ENCODE assay signal across 21 cellular contexts in genomic region chr9:93875330-93875729, GRCh38.
A peak's percentile ranks its signal among the peaks of the same experiment; 100 is the strongest.
DNase-seq lines count a peak whose midpoint lies in the region; ATAC-seq, FAIRE-seq and TF ChIP-seq lines count a peak whose summit lies in the region.
"Had no signal": no experiment of that assay in that cellular context is flagged by ENCODE, and none has a peak within 500 bp of the region (broad histone marks: within the 10 kb centered on the region; RNA-seq: fewer than 3 reads in every experiment).

No MANE protein-coding gene starts in this region.

- no peak for FAIRE-seq in K562 (lab: Jason Lieb, UNC)
- FAIRE-seq: A549, D721Med, G401.6, GM12891, GM19239 had no signal

- no peak for TF ChIP-seq POLR2A in K562 (conservative IDR thresholded peaks at IDR 0.05)

- H3K9me1 ChIP-seq in K562 (ENCODE audit: control insufficient read depth, insufficient read depth, low read length), result no peaks in the 10 kb centered on the region

- H3K4me1 ChIP-seq in HEK293 (ENCODE audit: control insufficient read depth, insufficient read depth, low read length) (no peaks in the 10 kb centered on the region), K562 (replicated peaks in 1 of 2; ENCODE audit: control insufficient read depth in 2 of 2, insufficient read depth in 2 of 2, low read length in 2 of 2) (no peaks in the 10 kb centered on the region)
- H3K4me1 ChIP-seq: A549; BLaER1 treated with 17β-estradiol and CSF1 and Interleukin-3, amounts not matched to agents 10 nM and 100 nM; Caco-2 had no signal

- no peaks in the 10 kb centered on the region for H3K36me3 ChIP-seq in HEK293 (ENCODE audit: control insufficient read depth in 2 of 2, insufficient read depth in 1 of 2, low read length in 2 of 2)
- H3K36me3 ChIP-seq in K562 (ENCODE audit: control insufficient read depth, insufficient read depth, low read length), result no peaks in the 10 kb centered on the region

- H3K27ac ChIP-seq in HEK293 (ENCODE audit: extremely low read depth, low read depth, low read length), result no peak overlapping the region
- H3K27ac ChIP-seq in K562 (ENCODE audit: extremely low read depth, low read depth, low read length), result no peak overlapping the region
- H3K27ac ChIP-seq: 22Rv1; A549; BLaER1 treated with 17β-estradiol and CSF1 and Interleukin-3, amounts not matched to agents 10 nM and 100 nM; C4-2B had no signal

- no peak overlapping the region for H3K4me2 ChIP-seq in K562 (ENCODE audit: insufficient read depth, low read length)
- H3K4me2 ChIP-seq: A549; BLaER1 treated with 17β-estradiol and CSF1 and Interleukin-3, amounts not matched to agents 10 nM and 100 nM had no signal

- no peak for ATAC-seq in K562
- ATAC-seq: A549; CD8-positive, alpha-beta T cell had no signal

- intact Hi-C loops in K562 (cut with micrococcal nuclease), result no loop called here

- no peak overlapping the region for H3K9ac ChIP-seq in K562 (ENCODE audit: insufficient read depth in 1 of 2, low read depth in 2 of 2, low read length in 2 of 2)
- H3K9ac ChIP-seq: BLaER1 treated with 17β-estradiol and CSF1 and Interleukin-3, amounts not matched to agents 10 nM and 100 nM had no signal

- H3K4me3 ChIP-seq in HEK293 (ENCODE audit: low read depth, low read length), result no peak overlapping the region
- no peak overlapping the region for H3K4me3 ChIP-seq in K562
- H3K4me3 ChIP-seq: A549; BLaER1 treated with 17β-estradiol and CSF1 and Interleukin-3, amounts not matched to agents 10 nM and 100 nM had no signal

- in situ Hi-C loops in K562 (cut with MboI), result no loop called here

- no peaks in the 10 kb centered on the region for H3K79me2 ChIP-seq in K562 (ENCODE audit: control insufficient read depth, insufficient read depth, low read length)

- H4K20me1 ChIP-seq in K562 (replicated peaks; ENCODE audit: control insufficient read depth, insufficient read depth, low read length), result no peaks in the 10 kb centered on the region
- H4K20me1 ChIP-seq: BLaER1 treated with 17β-estradiol and CSF1 and Interleukin-3, amounts not matched to agents 10 nM and 100 nM had no signal

- DNase-seq in DMS53 (lab: John Stamatoyannopoulos, UW) (peak; percentile 3), DMS53 treated with DMSO at 0.1 percent for 48 hours (lab: John Stamatoyannopoulos, UW; ENCODE audit: unreplicated experiment) (no peak), K562 (ENCODE audit: extremely low read depth in 1 of 4, low spot score in 3 of 4) (no peak), KG1 (lab: John Stamatoyannopoulos, UW) (no peak), T-helper 2 cell (no peak)
- DNase-seq: AML-193; Caco-2; Calu3; CD4-positive, alpha-beta T cell; CD8-positive, alpha-beta T cell; DMS79 treated with DMSO at 0.1 percent for 48 hours; GF-D8 had no signal

- CTCF ChIA-PET in HEK293 (lab: Yijun Ruan, JAX) (no interaction called here), K562 (lab: Yijun Ruan, JAX; ENCODE audit: low intra/inter-chr PET ratio) (no interaction called here)

- BruUV-seq in K562 (replicated peaks; lab: Mats Ljungman, UMichigan), result no TSS peak

- no peak overlapping the region for H2AFZ ChIP-seq in K562 (ENCODE audit: low read depth, low read length)

- no peak for TF ChIP-seq RAD21 in K562 (CRISPR knock-in tag; conservative IDR thresholded peaks at IDR 0.05 in 1 of 2, IDR thresholded peaks at IDR 0.05 in 1 of 2)

- no peak for TF ChIP-seq EP300 in K562 (IDR thresholded peaks at IDR 0.05; ENCODE audit: low read length)

- no peaks in the 10 kb centered on the region for H3K27me3 ChIP-seq in K562 (ENCODE audit: control insufficient read depth in 2 of 2, insufficient read depth in 2 of 2, low read length in 2 of 2)
- H3K27me3 ChIP-seq: BLaER1 treated with 17β-estradiol and CSF1 and Interleukin-3, amounts not matched to agents 10 nM and 100 nM had no signal

- H3K9me3 ChIP-seq in HEK293 (ENCODE audit: control insufficient read depth, insufficient read depth, low read depth, low read length), result no peaks in the 10 kb centered on the region
- H3K9me3 ChIP-seq in K562 (replicated peaks; ENCODE audit: control insufficient read depth, insufficient read depth, low read depth, low read length), result peaks cover 5% of the 10 kb centered on the region

- TF ChIP-seq CTCF in HEK293 (tag by site-specific recombination; IDR thresholded peaks at IDR 0.05) (no peak), K562 (IDR thresholded peaks at IDR 0.05 in 2 of 3, conservative IDR thresholded peaks at IDR 0.05 in 1 of 3; ENCODE audit: insufficient read depth in 2 of 3, low read depth in 1 of 3, low read length in 3 of 3) (no peak)

- POLR2A ChIA-PET in HEK293 (lab: Yijun Ruan, JAX) (no interaction called here), K562 (lab: Yijun Ruan, JAX) (no interaction called here)

TF ChIP-seq in HEK293, 187 proteins besides CTCF, POLR2A, EP300 and RAD21 (continues in another document):
- TF ChIP-seq ZNF610 (tag by site-specific recombination; IDR thresholded peaks at IDR 0.05; ENCODE audit: borderline replicate concordance) (no peak), ZNF76 (tag by site-specific recombination; IDR thresholded peaks at IDR 0.05; ENCODE audit: borderline replicate concordance, low read depth) (no peak), ZNF398 (tag by site-specific recombination; IDR thresholded peaks at IDR 0.05) (no peak), ZNF133 (tag by site-specific recombination; IDR thresholded peaks at IDR 0.05) (peak; percentile 66), RBAK (tag by site-specific recombination; IDR thresholded peaks at IDR 0.05) (no peak), ZNF341 (tag by site-specific recombination; IDR thresholded peaks at IDR 0.05; ENCODE audit: low read depth) (no peak), ZNF621 (tag by site-specific recombination; IDR thresholded peaks at IDR 0.05) (no peak), ZNF558 (tag by site-specific recombination; IDR thresholded peaks at IDR 0.05) (peak; percentile 99), KLF10 (tag by site-specific recombination; IDR thresholded peaks at IDR 0.05) (no peak)

TF ChIP-seq in K562, 482 proteins besides CTCF, POLR2A, EP300 and RAD21:
- TF ChIP-seq ZKSCAN8 (CRISPR knock-in tag; IDR thresholded peaks at IDR 0.05) (no peak), TRIM28 (IDR thresholded peaks at IDR 0.05) (0 out of 2 replicates have a peak, but pooled peaks have one; percentile 40)
